19 cellular contexts compared by ENCODE assay signal in the genomic region with DNA sequence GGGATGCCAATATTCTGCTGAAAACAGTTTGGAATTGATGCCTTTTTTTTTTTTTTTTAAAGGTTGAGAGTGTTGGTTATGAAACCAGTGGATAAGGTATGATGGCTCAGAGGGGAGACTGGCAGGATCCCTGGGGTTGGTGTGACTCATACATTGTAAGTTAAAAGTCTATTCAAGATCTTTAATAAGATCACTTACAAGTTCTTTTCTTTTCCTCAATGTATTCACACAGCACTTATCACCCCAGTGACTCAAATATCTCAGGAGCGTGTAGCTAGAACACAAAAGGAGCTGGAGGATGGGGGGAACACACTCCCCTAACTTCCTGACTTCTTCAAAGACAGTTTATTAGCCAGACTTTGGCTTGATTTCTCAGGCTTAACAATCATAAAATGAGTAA.
A peak's percentile ranks its signal among the peaks of the same experiment; 100 is the strongest.
DNase-seq lines count a peak whose midpoint lies in the region; ATAC-seq, FAIRE-seq and TF ChIP-seq lines count a peak whose summit lies in the region.
"Had no signal": no experiment of that assay in that cellular context is flagged by ENCODE, and none has a peak within 500 bp of the region (broad histone marks: within the 10 kb centered on the region; RNA-seq: fewer than 3 reads in every experiment).

No MANE protein-coding gene starts in this region.

- CTCF ChIA-PET in activated CD4-positive, alpha-beta T cell treated with anti-CD3 and anti-CD28 coated beads for 36 hours (lab: Charles Lee): interaction anchor here (1.1 kb wide), 1 partner anchor 14 kb away, joined by 3 read pairs; no protein-coding TSS in a partner anchor

- H3K27ac ChIP-seq in DND-41 (ENCODE audit: low read length) (no peak overlapping the region), keratinocyte (ENCODE audit: control insufficient read depth, insufficient read depth, low read length) (peak overlapping the region; percentile 60)
- H3K27ac ChIP-seq: coronary artery, heart left ventricle had no signal

- no peak overlapping the region for H3K27ac Mint-ChIP-seq in activated CD4-positive, alpha-beta T cell treated with anti-CD3 and anti-CD28 coated beads for 36 hours
- H3K27ac Mint-ChIP-seq: T-cell had no signal

- no peaks in the 10 kb centered on the region for H3K4me1 ChIP-seq in DND-41 (ENCODE audit: insufficient read depth, low read length)
- H3K4me1 ChIP-seq in keratinocyte (ENCODE audit: control insufficient read depth, extremely low read depth, insufficient read depth, low read length): peaks cover 17% of the 10 kb centered on the region
- H3K4me1 ChIP-seq: heart left ventricle had no signal

- H3K27me3 Mint-ChIP-seq in activated CD4-positive, alpha-beta T cell treated with anti-CD3 and anti-CD28 coated beads for 36 hours: peaks cover 2% of the 10 kb centered on the region
- H3K27me3 Mint-ChIP-seq: T-cell had no signal

- H3K79me2 ChIP-seq in DND-41 (ENCODE audit: insufficient read depth, low read length) (no peaks in the 10 kb centered on the region), keratinocyte (ENCODE audit: control insufficient read depth, insufficient read depth, low read length) (no peaks in the 10 kb centered on the region)

- intact Hi-C loops in activated CD4-positive, alpha-beta T cell treated with anti-CD3 and anti-CD28 coated beads for 36 hours (cut with DNase I, micrococcal nuclease): no loop called here

- no peaks in the 10 kb centered on the region for H3K36me3 Mint-ChIP-seq in activated CD4-positive, alpha-beta T cell treated with anti-CD3 and anti-CD28 coated beads for 36 hours (ENCODE audit: low read depth)
- H3K36me3 Mint-ChIP-seq: T-cell had no signal

- H4K20me1 ChIP-seq in DND-41 (ENCODE audit: insufficient read depth, low read length): no peaks in the 10 kb centered on the region
- H4K20me1 ChIP-seq in keratinocyte (ENCODE audit: control insufficient read depth, extremely low read depth, insufficient read depth, low read length): no peaks in the 10 kb centered on the region

- TF ChIP-seq POLR2A in NB4 (IDR thresholded peaks at IDR 0.05; ENCODE audit: extremely low read depth, insufficient read length): no peak

- dilution Hi-C loops in keratinocyte (cut with MboI; ENCODE audit: extremely low pct_ligation_motif_present, low sequenced_read_pairs): no loop called here

- POLR2A ChIA-PET in activated CD4-positive, alpha-beta T cell treated with anti-CD3 and anti-CD28 coated beads for 36 hours (lab: Charles Lee): no interaction called here

- H3K4me1 Mint-ChIP-seq in activated CD4-positive, alpha-beta T cell treated with anti-CD3 and anti-CD28 coated beads for 36 hours: no peaks in the 10 kb centered on the region

- ATAC-seq in DND-41 (ENCODE audit: insufficient read depth, low read depth) (peak; percentile 52), GM19397 (IDR thresholded peaks at IDR 0.05; ENCODE audit: unreplicated experiment) (no peak), GM19328 (IDR thresholded peaks at IDR 0.05; ENCODE audit: unreplicated experiment) (no peak)
- no peak for ATAC-seq in activated CD4-positive, alpha-beta T cell treated with anti-CD3 and anti-CD28 coated beads for 36 hours
- ATAC-seq: heart left ventricle, sciatic nerve, T-cell had no signal

- H3K36me3 ChIP-seq in DND-41 (ENCODE audit: insufficient read depth, low read length) (no peaks in the 10 kb centered on the region), keratinocyte (ENCODE audit: control insufficient read depth in 2 of 2, extremely low read depth in 1 of 2, insufficient read depth in 2 of 2, low read length in 2 of 2) (no peaks in the 10 kb centered on the region)
- H3K36me3 ChIP-seq: heart left ventricle had no signal

- H3K4me3 Mint-ChIP-seq in activated CD4-positive, alpha-beta T cell treated with anti-CD3 and anti-CD28 coated beads for 36 hours: no peak overlapping the region
- H3K4me3 Mint-ChIP-seq: T-cell had no signal

- H3K9me3 ChIP-seq in DND-41 (ENCODE audit: insufficient read depth, low read length, severe bottlenecking): no peaks in the 10 kb centered on the region
- H3K9me3 ChIP-seq in keratinocyte (ENCODE audit: control insufficient read depth, low read depth, low read length): no peaks in the 10 kb centered on the region
- H3K9me3 ChIP-seq: heart left ventricle had no signal

- H3K9me1 ChIP-seq in keratinocyte (ENCODE audit: control insufficient read depth, extremely low read depth, insufficient read depth, low read length): no peaks in the 10 kb centered on the region

- no peak overlapping the region for H3K4me2 ChIP-seq in DND-41 (ENCODE audit: insufficient read depth, low read length)
- no peak overlapping the region for H3K4me2 ChIP-seq in keratinocyte (ENCODE audit: control insufficient read depth, extremely low read depth, insufficient read depth, low read depth, low read length)

- H3K9me3 Mint-ChIP-seq in activated CD4-positive, alpha-beta T cell treated with anti-CD3 and anti-CD28 coated beads for 36 hours (ENCODE audit: low read depth): no peaks in the 10 kb centered on the region

- no peak overlapping the region for H3K9ac ChIP-seq in DND-41 (ENCODE audit: low read depth, low read length)
- H3K9ac ChIP-seq in keratinocyte (ENCODE audit: control insufficient read depth, extremely low read depth, insufficient read depth, low read length): no peak overlapping the region

- FAIRE-seq in keratinocyte (lab: Jason Lieb, UNC): peak; percentile 79
- FAIRE-seq: D721Med, kidney had no signal

- TF ChIP-seq CTCF in DND-41 (IDR thresholded peaks at IDR 0.05; ENCODE audit: borderline replicate concordance, extremely low read depth, low read length, poor library complexity, severe bottlenecking): no peak
- no peak for TF ChIP-seq CTCF in NB4 (IDR thresholded peaks at IDR 0.05; ENCODE audit: low read depth, low read length)
- no peak for TF ChIP-seq CTCF in astrocyte of the spinal cord (IDR thresholded peaks at IDR 0.05; ENCODE audit: low read depth, low read length)
- no peak for TF ChIP-seq CTCF in keratinocyte (optimal IDR thresholded peaks at IDR 0.05 in 1 of 3, IDR thresholded peaks at IDR 0.05 in 1 of 3, conservative IDR thresholded peaks at IDR 0.05 in 1 of 3; ENCODE audit: extremely low read depth in 1 of 3, insufficient read depth in 2 of 3, low read length in 3 of 3)

- DNase-seq in DND-41 (no peak), NB4 (ENCODE audit: low read depth) (peak; percentile 22), astrocyte of the spinal cord (ENCODE audit: low read depth, low spot score) (peak; percentile 70), keratinocyte (ENCODE audit: low read depth, low spot score) (peak; percentile 73)
- DNase-seq in activated CD4-positive, alpha-beta T cell treated with anti-CD3 and anti-CD28 coated beads for 36 hours: no peak
- no peak for DNase-seq in stimulated activated CD4-positive, alpha-beta T cell treated with anti-CD3 and anti-CD28 coated beads, Interleukin-1b, Interleukin-23, amount 100 ng/mL, for 48 hours
- DNase-seq: erythroblast; heart left ventricle; kidney; NCI-H2029 treated with DMSO at 0.1 percent for 48 hours; NCI-H748 treated with DMSO at 0.1 percent for 48 hours; RPMI8226; stimulated activated CD4-positive, alpha-beta T cell treated with anti-CD3 and anti-CD28 coated beads, Interleukin-2, amount 100 ng/mL, for 48 hours; T-cell had no signal

- no peak overlapping the region for H2AFZ ChIP-seq in DND-41 (ENCODE audit: low read depth, low read length)
- H2AFZ ChIP-seq in keratinocyte (ENCODE audit: control insufficient read depth, low read length): no peak overlapping the region

- in situ Hi-C loops in astrocyte of the spinal cord (cut with HindIII; ENCODE audit: low sequenced_read_pairs): no loop called here

- H3K27me3 ChIP-seq in DND-41 (ENCODE audit: insufficient read depth, low read length, poor library complexity) (no peaks in the 10 kb centered on the region), keratinocyte (ENCODE audit: control insufficient read depth, extremely low read depth, insufficient read depth, low read length) (no peaks in the 10 kb centered on the region)
- H3K27me3 ChIP-seq: heart left ventricle had no signal

- H3K4me3 ChIP-seq in DND-41 (ENCODE audit: low read depth in 1 of 2, low read length in 2 of 2): no peak overlapping the region
- H3K4me3 ChIP-seq in NB4 (ENCODE audit: low read depth, low read length): no peak overlapping the region
- no peak overlapping the region for H3K4me3 ChIP-seq in astrocyte of the spinal cord (ENCODE audit: low read depth, low read length)
- H3K4me3 ChIP-seq in keratinocyte (ENCODE audit: control insufficient read depth in 2 of 3, extremely low read depth in 1 of 3, insufficient read depth in 2 of 3, low read depth in 1 of 3, low read length in 3 of 3): no peak overlapping the region
- H3K4me3 ChIP-seq: coronary artery, heart left ventricle had no signal

Comparison
In these comparisons a context has a peak if more than half of its experiments do, and no peak if none do; other contexts are left out.
1. DNase-seq: peak in NB4 (single experiment), astrocyte of the spinal cord (single experiment) and keratinocyte (single experiment); none in DND-41 (single experiment), activated CD4-positive, alpha-beta T cell treated with anti-CD3 and anti-CD28 coated beads for 36 hours (single experiment) and stimulated activated CD4-positive, alpha-beta T cell treated with anti-CD3 and anti-CD28 coated beads, Interleukin-1b, Interleukin-23, amount 100 ng/mL, for 48 hours (single experiment).